Comparison of ENCODE assay signal across 8 cellular contexts in the genomic region with DNA sequence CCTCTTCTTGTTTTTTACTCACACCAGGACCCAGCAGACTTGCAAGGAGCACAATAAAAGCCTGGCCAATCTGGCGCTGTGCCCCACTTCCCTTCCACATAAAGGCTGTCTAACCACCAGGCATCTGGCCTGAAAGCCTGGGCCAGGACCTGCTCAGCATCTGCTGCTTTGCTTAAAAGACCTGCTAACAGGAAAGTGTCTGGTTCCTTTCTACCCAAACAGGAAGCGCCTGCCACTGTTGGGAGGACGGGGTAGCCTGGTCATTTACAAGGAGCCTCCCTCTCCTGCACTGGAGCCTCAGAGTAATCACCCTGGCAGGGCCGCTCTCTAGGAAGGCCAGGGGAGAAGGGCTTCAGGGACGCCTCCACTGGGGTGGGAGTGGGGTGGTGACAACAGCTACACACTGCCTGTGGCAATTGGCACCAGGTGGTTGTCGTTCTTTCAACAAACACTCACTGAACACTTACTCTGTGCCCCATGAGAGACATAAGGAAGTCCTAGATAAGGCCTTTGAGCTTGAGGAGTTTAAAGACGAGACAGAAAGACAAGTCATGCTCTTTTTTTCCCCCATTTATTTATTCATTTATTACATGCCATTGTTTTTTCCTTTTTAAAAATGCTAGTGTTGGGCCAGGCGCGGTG. TPM values are rescaled to one million over a fixed set of nuclear protein-coding genes. Genes with fewer than 3 reads are reported as not detected.
DNase-seq lines count a peak whose midpoint lies in the region; ATAC-seq and TF ChIP-seq lines count a peak whose summit lies in the region.

No MANE protein-coding gene starts in this region.

- ATAC-seq in GM23338 = no peak
- no peak for ATAC-seq in GM19023 (IDR thresholded peaks at IDR 0.05; ENCODE audit: unreplicated experiment)
- ATAC-seq in HG03135 (IDR thresholded peaks at IDR 0.05; ENCODE audit: unreplicated experiment) = no peak
- no peak for ATAC-seq in HG03460 (IDR thresholded peaks at IDR 0.05; ENCODE audit: unreplicated experiment)

- peaks cover under 1% of the 10 kb centered on the region; the same call in 1 of the 3 replicates for H3K4me1 Mint-ChIP-seq in GM23338

- H3K36me3 ChIP-seq in GM23338 (ENCODE audit: insufficient read depth) (no peaks in the 10 kb centered on the region), Peyer's patch (no peaks in the 10 kb centered on the region), rectal smooth muscle tissue (ENCODE audit: control insufficient read depth, insufficient read depth, low read length) (no peaks in the 10 kb centered on the region), PC-9 (ENCODE audit: low read depth) (no peaks in the 10 kb centered on the region)

- H3K4me3 ChIP-seq in GM23338 (no peak overlapping the region), Peyer's patch (no peak overlapping the region), foreskin fibroblast (ENCODE audit: low read depth in 1 of 2, low read length in 2 of 2) (no peak overlapping the region), rectal smooth muscle tissue (ENCODE audit: low read length) (peak overlapping the region; percentile 15), PC-9 (no peak overlapping the region)

- H3K4me1 ChIP-seq in GM23338 (ENCODE audit: insufficient read depth) (no peaks in the 10 kb centered on the region), Peyer's patch (peaks cover 0 to 25% (median 0%) of the 10 kb centered on the region in 4 donors), rectal smooth muscle tissue (ENCODE audit: control insufficient read depth, insufficient read depth, low read length) (peaks cover 20% of the 10 kb centered on the region), PC-9 (replicated peaks; ENCODE audit: insufficient read depth) (peaks cover under 1% of the 10 kb centered on the region)

- H2AFZ ChIP-seq in GM23338 = 0 out of 2 replicates have a peak overlapping the region, but pooled peaks have one; percentile 43
- H2AFZ ChIP-seq in PC-9 = no peak overlapping the region

- H3K36me3 Mint-ChIP-seq in GM23338 (ENCODE audit: low read depth) = no peaks in the 10 kb centered on the region; the same call in 2 of the 3 replicates

- H3K9me3 ChIP-seq in Peyer's patch = no peaks in the 10 kb centered on the region
- no peaks in the 10 kb centered on the region for H3K9me3 ChIP-seq in PC-9 (ENCODE audit: insufficient read depth, low read depth)

- CTCF ChIA-PET in PC-9 (lab: Charles Lee) = no interaction called here

- TF ChIP-seq POLR2A in Peyer's patch (IDR thresholded peaks at IDR 0.05) = no peak

- H3F3A ChIP-seq in GM23338 (replicated peaks; ENCODE audit: low read depth) (no peaks in the 10 kb centered on the region), PC-9 (ENCODE audit: insufficient read depth, low read depth) (peaks cover 4% of the 10 kb centered on the region; the same call in 1 of the 2 replicates)

- no TSS peak for BruUV-seq in PC-9 (replicated peaks; lab: Mats Ljungman, UMichigan)

- no peak overlapping the region for H3K27ac Mint-ChIP-seq in GM23338

- intact Hi-C loops in PC-9 (cut with micrococcal nuclease; ENCODE audit: unreplicated experiment) = loop anchor here (10.0 kb wide), 1 partner anchor 187 kb away; no protein-coding TSS in a partner anchor

- H3K27ac ChIP-seq in GM23338 (ENCODE audit: low read depth) = no peak overlapping the region
- peak overlapping the region; percentile 17 to 55 (median 28) for H3K27ac ChIP-seq in Peyer's patch
- peak overlapping the region; percentile 78 for H3K27ac ChIP-seq in rectal smooth muscle tissue (ENCODE audit: low read depth, low read length)
- no peak overlapping the region for H3K27ac ChIP-seq in PC-9

- H3K9me2 ChIP-seq in GM23338 (ENCODE audit: insufficient read depth) (no peaks in the 10 kb centered on the region), PC-9 (ENCODE audit: insufficient read depth) (no peaks in the 10 kb centered on the region)

- TF ChIP-seq CTCF in GM23338 (conservative IDR thresholded peaks at IDR 0.05; ENCODE audit: low read depth in 2 of 2) = no peak
- no peak for TF ChIP-seq CTCF in Peyer's patch (IDR thresholded peaks at IDR 0.05)
- TF ChIP-seq CTCF in foreskin fibroblast (IDR thresholded peaks at IDR 0.05; ENCODE audit: low read depth, low read length) = no peak
- TF ChIP-seq CTCF in PC-9 (conservative IDR thresholded peaks at IDR 0.05) = no peak

- DNase-seq in GM23338 (ENCODE audit: low spot score) (no peak), Peyer's patch (peak in 2 of 3 donors; percentile 47 to 74), foreskin fibroblast (peak; percentile 57 to 81), PC-9 (no peak)

- peaks cover 20% of the 10 kb centered on the region for H3K27me3 Mint-ChIP-seq in GM23338 (ENCODE audit: insufficient read depth, low read depth, poor library complexity)

- no peaks in the 10 kb centered on the region for H3K9me3 Mint-ChIP-seq in GM23338

- no peak overlapping the region for H3K4me3 Mint-ChIP-seq in GM23338

- H3K4me2 ChIP-seq in GM23338 = no peak overlapping the region
- no peak overlapping the region for H3K4me2 ChIP-seq in PC-9

- H3K79me2 ChIP-seq in GM23338 (replicated peaks; ENCODE audit: insufficient read depth) = no peaks in the 10 kb centered on the region
- no peaks in the 10 kb centered on the region for H3K79me2 ChIP-seq in PC-9 (ENCODE audit: low read depth)

- H4K20me1 ChIP-seq in GM23338 (replicated peaks; ENCODE audit: insufficient read depth) = no peaks in the 10 kb centered on the region
- no peaks in the 10 kb centered on the region for H4K20me1 ChIP-seq in PC-9 (ENCODE audit: insufficient read depth)

- POLR2A ChIA-PET in PC-9 (lab: Charles Lee; ENCODE audit: unreplicated experiment) = no interaction called here

- no peak overlapping the region for H3K9ac ChIP-seq in rectal smooth muscle tissue (ENCODE audit: low read length)

- H3K27me3 ChIP-seq in GM23338 (ENCODE audit: insufficient read depth) (peaks cover 19% of the 10 kb centered on the region), Peyer's patch (no peaks in the 10 kb centered on the region), rectal smooth muscle tissue (ENCODE audit: control insufficient read depth, insufficient read depth, low read length) (no peaks in the 10 kb centered on the region), PC-9 (ENCODE audit: insufficient read depth, low read depth) (peaks cover 10% of the 10 kb centered on the region)

TF ChIP-seq in GM23338, 12 proteins besides CTCF, POLR2A, EP300 and RAD21 (continues in another document):
- TF ChIP-seq CREB1 (CRISPR knock-in tag; IDR thresholded peaks at IDR 0.05; ENCODE audit: low read depth) (no peak), POLR2AphosphoS5 (IDR thresholded peaks at IDR 0.05; ENCODE audit: low read depth) (no peak), STAT1 (IDR thresholded peaks at IDR 0.05; ENCODE audit: unreplicated experiment) (no peak), EZH2phosphoT487 (IDR thresholded peaks at IDR 0.05; ENCODE audit: unreplicated experiment) (no peak), JUNB (IDR thresholded peaks at IDR 0.05; ENCODE audit: unreplicated experiment) (no peak), ZNF114 (CRISPR knock-in tag; IDR thresholded peaks at IDR 0.05) (no peak)
- TF ChIP-seq, protein P1, sequence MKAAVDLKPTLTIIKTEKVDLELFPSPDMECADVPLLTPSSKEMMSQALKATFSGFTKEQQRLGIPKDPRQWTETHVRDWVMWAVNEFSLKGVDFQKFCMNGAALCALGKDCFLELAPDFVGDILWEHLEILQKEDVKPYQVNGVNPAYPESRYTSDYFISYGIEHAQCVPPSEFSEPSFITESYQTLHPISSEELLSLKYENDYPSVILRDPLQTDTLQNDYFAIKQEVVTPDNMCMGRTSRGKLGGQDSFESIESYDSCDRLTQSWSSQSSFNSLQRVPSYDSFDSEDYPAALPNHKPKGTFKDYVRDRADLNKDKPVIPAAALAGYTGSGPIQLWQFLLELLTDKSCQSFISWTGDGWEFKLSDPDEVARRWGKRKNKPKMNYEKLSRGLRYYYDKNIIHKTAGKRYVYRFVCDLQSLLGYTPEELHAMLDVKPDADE (IDR thresholded peaks at IDR 0.05) = no peak
- TF ChIP-seq, protein P2, sequence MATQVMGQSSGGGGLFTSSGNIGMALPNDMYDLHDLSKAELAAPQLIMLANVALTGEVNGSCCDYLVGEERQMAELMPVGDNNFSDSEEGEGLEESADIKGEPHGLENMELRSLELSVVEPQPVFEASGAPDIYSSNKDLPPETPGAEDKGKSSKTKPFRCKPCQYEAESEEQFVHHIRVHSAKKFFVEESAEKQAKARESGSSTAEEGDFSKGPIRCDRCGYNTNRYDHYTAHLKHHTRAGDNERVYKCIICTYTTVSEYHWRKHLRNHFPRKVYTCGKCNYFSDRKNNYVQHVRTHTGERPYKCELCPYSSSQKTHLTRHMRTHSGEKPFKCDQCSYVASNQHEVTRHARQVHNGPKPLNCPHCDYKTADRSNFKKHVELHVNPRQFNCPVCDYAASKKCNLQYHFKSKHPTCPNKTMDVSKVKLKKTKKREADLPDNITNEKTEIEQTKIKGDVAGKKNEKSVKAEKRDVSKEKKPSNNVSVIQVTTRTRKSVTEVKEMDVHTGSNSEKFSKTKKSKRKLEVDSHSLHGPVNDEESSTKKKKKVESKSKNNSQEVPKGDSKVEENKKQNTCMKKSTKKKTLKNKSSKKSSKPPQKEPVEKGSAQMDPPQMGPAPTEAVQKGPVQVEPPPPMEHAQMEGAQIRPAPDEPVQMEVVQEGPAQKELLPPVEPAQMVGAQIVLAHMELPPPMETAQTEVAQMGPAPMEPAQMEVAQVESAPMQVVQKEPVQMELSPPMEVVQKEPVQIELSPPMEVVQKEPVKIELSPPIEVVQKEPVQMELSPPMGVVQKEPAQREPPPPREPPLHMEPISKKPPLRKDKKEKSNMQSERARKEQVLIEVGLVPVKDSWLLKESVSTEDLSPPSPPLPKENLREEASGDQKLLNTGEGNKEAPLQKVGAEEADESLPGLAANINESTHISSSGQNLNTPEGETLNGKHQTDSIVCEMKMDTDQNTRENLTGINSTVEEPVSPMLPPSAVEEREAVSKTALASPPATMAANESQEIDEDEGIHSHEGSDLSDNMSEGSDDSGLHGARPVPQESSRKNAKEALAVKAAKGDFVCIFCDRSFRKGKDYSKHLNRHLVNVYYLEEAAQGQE (IDR thresholded peaks at IDR 0.05; ENCODE audit: unreplicated experiment) = no peak

RNA-seq across cellular contexts. Expression of a gene that starts 6.3 kb away (rescaled TPM):
- total RNA-seq in GM23338 (2014; rRNA removed; shearing (Covaris generic)) = not detected in 2 replicates
- polyA plus RNA-seq in GM23338 (2016; fragmentation: Nextera tagmentation; extraction: Ambion mirVana) = not detected in 2 replicates
- total RNA-seq in Peyer's patch = 10 to 100 TPM in 3 of 4 donors, 1 to 10 TPM in 1; 3.3 to 85.3 (median 56.7) TPM
- total RNA-seq in PC-9 (2021) = 2.8 and 6.4 TPM in 2 replicates

RNA-seq across cellular contexts. Expression of a gene that starts 7.6 kb away (rescaled TPM):
- 109 and 148 TPM in 2 replicates for total RNA-seq in GM23338 (2014; rRNA removed; shearing (Covaris generic))
- 28.2 and 33.8 TPM in 2 replicates for polyA plus RNA-seq in GM23338 (2016; fragmentation: Nextera tagmentation; extraction: Ambion mirVana)
- 100 to 1,000 TPM in 1 of 4 donors, 10 to 100 TPM in 3; 51.1 to 119 (median 90.1) TPM for total RNA-seq in Peyer's patch
- 187 and 202 TPM in 2 replicates for total RNA-seq in PC-9 (2021)

RNA-seq across cellular contexts. Expression of a gene that starts 41.0 kb away (rescaled TPM):
- 1.6 TPM in 1 of 2 replicates, not detected in the other for total RNA-seq in GM23338 (2014; rRNA removed; shearing (Covaris generic))
- polyA plus RNA-seq in GM23338 (2016; fragmentation: Nextera tagmentation; extraction: Ambion mirVana) = 0.37 and 0.74 TPM in 2 replicates
- total RNA-seq in Peyer's patch (not detected), PC-9 (2021) (not detected in 2 replicates)

RNA-seq across cellular contexts. Expression of a gene that starts 48.7 kb away (rescaled TPM):
- not detected in 2 replicates for total RNA-seq in GM23338 (2014; rRNA removed; shearing (Covaris generic))
- polyA plus RNA-seq in GM23338 (2016; fragmentation: Nextera tagmentation; extraction: Ambion mirVana) = 0.06 TPM in 1 of 2 replicates, not detected in the other
- total RNA-seq in Peyer's patch = not detected
- total RNA-seq in PC-9 (2021) = not detected in 2 replicates

Comparison
In these comparisons a context has a peak if more than half of its experiments do, and no peak if none do; other contexts are left out.
1. DNase-seq: peak in Peyer's patch (2 of 3) and foreskin fibroblast (2 of 2); none in GM23338 (single experiment) and PC-9 (0 of 2).
2. H3K27ac ChIP-seq: peak in Peyer's patch (4 of 4) and rectal smooth muscle tissue (single experiment); none in GM23338 (single experiment) and PC-9 (single experiment).